ENCODE assay signal across 8 cellular contexts in the genomic region with DNA sequence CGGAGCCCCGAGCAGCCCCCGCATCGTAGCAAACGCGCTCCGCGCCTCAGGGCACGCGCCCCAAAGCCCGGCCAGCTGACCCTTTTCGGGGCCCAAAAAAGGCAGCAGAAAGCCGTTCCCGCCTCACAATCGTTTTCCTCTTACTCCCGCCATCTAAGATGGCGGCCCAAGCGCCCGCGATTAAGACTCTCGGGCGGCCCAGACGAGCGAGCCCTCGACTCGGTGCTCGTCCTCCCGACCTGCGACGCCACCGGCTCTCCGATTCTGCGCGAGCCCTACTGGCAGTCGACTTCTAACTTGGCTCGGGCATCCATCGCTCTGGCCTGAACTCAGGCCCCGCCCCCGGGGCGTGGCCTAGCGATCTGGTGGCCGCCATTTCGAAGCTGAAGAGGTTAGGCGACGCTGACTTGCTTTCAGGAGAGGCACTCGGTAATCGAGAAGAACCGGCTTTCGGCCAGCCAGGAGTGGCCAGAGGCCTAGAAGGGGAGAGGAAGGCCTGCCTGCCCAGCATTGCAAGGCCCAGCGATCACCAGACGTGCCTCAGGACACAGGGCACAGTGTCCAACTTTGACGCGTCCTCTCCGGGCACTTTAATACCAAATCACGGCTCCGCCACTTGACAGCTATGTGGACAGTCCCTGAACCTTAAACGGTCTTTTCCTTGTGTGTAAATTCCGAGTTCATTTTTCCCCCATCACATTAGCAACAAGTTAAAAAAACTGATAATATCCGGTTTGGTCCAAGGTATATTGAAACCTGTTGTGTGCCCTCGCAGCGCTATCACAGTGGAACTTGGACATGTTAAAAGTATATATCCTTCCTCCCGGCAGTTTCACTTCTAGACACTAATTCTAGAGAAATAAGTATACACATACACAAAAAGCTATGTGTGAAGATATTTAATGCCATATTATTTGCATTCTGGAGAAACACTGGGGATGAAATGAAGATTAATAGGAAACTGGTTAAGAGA. TPM values are rescaled to one million over a fixed set of nuclear protein-coding genes. Genes with fewer than 3 reads are reported as not detected.
A peak's percentile ranks its signal among the peaks of the same experiment; 100 is the strongest.
DNase-seq lines count a peak whose midpoint lies in the region; ATAC-seq and TF ChIP-seq lines count a peak whose summit lies in the region.

A gene (minus strand): TSS at position 182 of the 973 bp plus-strand sequence. CDS start 45,396 bp downstream, outside the sequence.

- peaks cover 46% of the 10 kb centered on the region for H3K79me2 ChIP-seq in PC-9 (ENCODE audit: low read depth)

- peak within 1 kb of the TSS; percentile 67 for H3K4me3 ChIP-seq in Jurkat, Clone E6-1 (ENCODE audit: low read length)
- peak within 1 kb of the TSS; percentile 84 for H3K4me3 ChIP-seq in PC-9
- H3K4me3 ChIP-seq in epithelial cell of proximal tubule (ENCODE audit: low read depth, low read length): peak within 1 kb of the TSS; percentile 98
- H3K4me3 ChIP-seq in mucosa of rectum (ENCODE audit: low read length in 2 of 2): peak within 1 kb of the TSS; percentile 99

- peaks cover 13% of the 10 kb centered on the region for H3F3A ChIP-seq in PC-9 (ENCODE audit: insufficient read depth, low read depth)

- H4K20me1 ChIP-seq in PC-9 (ENCODE audit: insufficient read depth): peaks cover 15% of the 10 kb centered on the region

- CTCF ChIA-PET in PC-9 (lab: Charles Lee): interaction anchor here (0.6 to 1.3 kb wide), 2 partner anchors 146 to 700 kb away, joined by 5 to 6 read pairs; no protein-coding TSS in a partner anchor

- H3K9ac ChIP-seq in mucosa of rectum (ENCODE audit: low read depth in 1 of 2, low read length in 2 of 2): peak within 1 kb of the TSS; percentile 97 to 100

- H3K9me3 ChIP-seq in PC-9 (ENCODE audit: insufficient read depth, low read depth): no peaks in the 10 kb centered on the region
- no peaks in the 10 kb centered on the region for H3K9me3 ChIP-seq in mucosa of rectum (ENCODE audit: control insufficient read depth in 2 of 2, low read length in 2 of 2)

- TF ChIP-seq CTCF in PC-9 (conservative IDR thresholded peaks at IDR 0.05) (no peak), epithelial cell of proximal tubule (conservative IDR thresholded peaks at IDR 0.05; ENCODE audit: low read depth, low read length) (no peak)

- no peaks in the 10 kb centered on the region for H3K27me3 ChIP-seq in PC-9 (ENCODE audit: insufficient read depth, low read depth)
- H3K27me3 ChIP-seq in mucosa of rectum (ENCODE audit: control insufficient read depth in 2 of 2, insufficient read depth in 2 of 2, low read length in 2 of 2): no peaks in the 10 kb centered on the region

- peak within 1 kb of the TSS; percentile 85 for H2AFZ ChIP-seq in PC-9

- H3K4me1 ChIP-seq in PC-9 (replicated peaks; ENCODE audit: insufficient read depth): peaks cover 38% of the 10 kb centered on the region
- peaks cover 13 to 14% of the 10 kb centered on the region in 2 donors for H3K4me1 ChIP-seq in mucosa of rectum (ENCODE audit: control insufficient read depth in 2 of 2, insufficient read depth in 2 of 2, low read length in 2 of 2)

- TSS peak; percentile 98 for BruUV-seq in PC-9 (replicated peaks; lab: Mats Ljungman, UMichigan)

- DNase-seq in DMS153 (lab: John Stamatoyannopoulos, UW) (peak; percentile 90), PC-9 (peak; percentile 94 to 98), epithelial cell of proximal tubule (ENCODE audit: low read depth) (peak; percentile 75)
- DNase-seq in Jurkat, Clone E6-1 (ENCODE audit: low read depth, low spot score): peak; percentile 97
- DNase-seq in activated T-cell treated with anti-CD3 and anti-CD28 coated beads, Interleukin-2, amount 50 U/mL, for 1 hour: peak; percentile 98
- DNase-seq in stimulated activated CD8-positive, alpha-beta memory T cell treated with anti-CD3 and anti-CD28 coated beads, Interleukin-4, amount 100 ng/mL, for 48 hours: peak; percentile 97

- H3K36me3 ChIP-seq in PC-9 (ENCODE audit: low read depth): no peaks in the 10 kb centered on the region
- H3K36me3 ChIP-seq in mucosa of rectum (ENCODE audit: control insufficient read depth in 2 of 2, insufficient read depth in 2 of 2, low read length in 2 of 2): no peaks in the 10 kb centered on the region

- POLR2A ChIA-PET in PC-9 (lab: Charles Lee; ENCODE audit: unreplicated experiment): interaction anchor here (0.6 kb wide), 3 partner anchors 9 to 145 kb away, joined by 3 to 6 read pairs (median 3); no protein-coding TSS in a partner anchor

- H3K9me2 ChIP-seq in PC-9 (ENCODE audit: insufficient read depth): no peaks in the 10 kb centered on the region

- peak; percentile 93 for ATAC-seq in GM21619 (IDR thresholded peaks at IDR 0.05; ENCODE audit: unreplicated experiment)

- peak within 1 kb of the TSS; percentile 97 for H3K4me2 ChIP-seq in PC-9

- H3K27ac ChIP-seq in PC-9: peak within 1 kb of the TSS; percentile 89
- H3K27ac ChIP-seq in mucosa of rectum (ENCODE audit: low read depth in 2 of 2, low read length in 2 of 2): peak within 1 kb of the TSS; percentile 99

- intact Hi-C loops in PC-9 (cut with micrococcal nuclease; ENCODE audit: unreplicated experiment): loop anchor here (5.0 kb wide), 2 partner anchors 43 to 88 kb away; no protein-coding TSS in a partner anchor

RNA-seq across cellular contexts. Expression of the gene that starts here (rescaled TPM):
- 73.8 TPM for polyA plus RNA-seq in Jurkat, Clone E6-1 (2012; ENCODE audit: insufficient read depth, insufficient read length)
- total RNA-seq in PC-9 (2021) (65.3 and 72.4 TPM in 2 replicates), epithelial cell of proximal tubule (63.4 and 80.8 TPM in 2 replicates)

Comparison
In these comparisons a context has a peak if more than half of its experiments do, and no peak if none do; other contexts are left out.
1. Peak in every context shown above with its lines: DNase-seq, ATAC-seq, H3K4me3 ChIP-seq and H3K27ac ChIP-seq.